In genomic region chr3:131688370-131688769, GRCh38 we compare ENCODE assay signal across 21 cellular contexts.
A peak's percentile ranks its signal among the peaks of the same experiment; 100 is the strongest.
DNase-seq lines count a peak whose midpoint lies in the region; ATAC-seq lines count a peak whose summit lies in the region.
"Had no signal": no experiment of that assay in that cellular context is flagged by ENCODE, and none has a peak within 500 bp of the region (broad histone marks: within the 10 kb centered on the region; RNA-seq: fewer than 3 reads in every experiment).

No MANE protein-coding gene starts in this region.

- DNase-seq in stimulated activated naive CD8-positive, alpha-beta T cell treated with anti-CD3 and anti-CD28 coated beads, Interleukin-15, amount 100 ng/mL, for 72 hours: no peak
- DNase-seq in stimulated activated naive CD8-positive, alpha-beta T cell treated with anti-CD3 and anti-CD28 coated beads, Interleukin-15, Interleukin-2, amounts not matched to agents 100 U/mL and 50 U/mL, for 24 hours: no peak
- DNase-seq in M059J (ENCODE audit: low read depth): peak; percentile 27
- DNase-seq in dedifferentiated amniotic fluid mesenchymal stem cell (ENCODE audit: extremely low spot score): peak; percentile 20
- no peak for DNase-seq in right cardiac atrium
- DNase-seq in NCI-H128 (lab: John Stamatoyannopoulos, UW; ENCODE audit: unreplicated experiment): no peak
- DNase-seq in cardiac septum (ENCODE audit: low spot score): no peak
- no peak for DNase-seq in ecto neural progenitor cell (ENCODE audit: low spot score)
- DNase-seq: activated CD4-positive, CD25-positive, alpha-beta regulatory T cell; activated CD8-positive, alpha-beta memory T cell treated with anti-CD3 and anti-CD28 coated beads, Interleukin-2, amount 10 ng/mL, durations not matched to agents 7 days and 5 days; body of pancreas; COR-L47; GDM1; left ventricle myocardium superior; NCI-H2081 treated with DMSO at 0.1 percent for 48 hours; NCI-H526 treated with DMSO at 0.1 percent for 48 hours; spleen; stimulated activated naive CD4-positive, alpha-beta T cell; T-cell; upper lobe of right lung had no signal

- H3K4me1 Mint-ChIP-seq in stimulated activated naive CD8-positive, alpha-beta T cell treated with anti-CD3 and anti-CD28 coated beads, Interleukin-15, amount 100 ng/mL, for 72 hours: peaks cover 11% of the 10 kb centered on the region
- H3K4me1 Mint-ChIP-seq: activated CD8-positive, alpha-beta memory T cell treated with anti-CD3 and anti-CD28 coated beads, Interleukin-2, amount 10 ng/mL, durations not matched to agents 7 days and 5 days; T-cell had no signal

- no peaks in the 10 kb centered on the region for H3K27me3 ChIP-seq in right cardiac atrium (ENCODE audit: control insufficient read depth, insufficient read depth)
- H3K27me3 ChIP-seq: body of pancreas, upper lobe of right lung had no signal

- H3K4me1 ChIP-seq in right cardiac atrium (ENCODE audit: control insufficient read depth, insufficient read depth, low read length): no peaks in the 10 kb centered on the region
- H3K4me1 ChIP-seq: body of pancreas, parathyroid adenoma, spleen, upper lobe of right lung had no signal

- H3K4me3 Mint-ChIP-seq in stimulated activated naive CD8-positive, alpha-beta T cell treated with anti-CD3 and anti-CD28 coated beads, Interleukin-15, amount 100 ng/mL, for 72 hours: peak overlapping the region in 1 of 2 donors; percentile 30
- H3K4me3 Mint-ChIP-seq: activated CD8-positive, alpha-beta memory T cell treated with anti-CD3 and anti-CD28 coated beads, Interleukin-2, amount 10 ng/mL, durations not matched to agents 7 days and 5 days; T-cell had no signal

- H3K9me3 Mint-ChIP-seq in stimulated activated naive CD8-positive, alpha-beta T cell treated with anti-CD3 and anti-CD28 coated beads, Interleukin-15, amount 100 ng/mL, for 72 hours: peaks cover 8 to 11% of the 10 kb centered on the region in 2 donors

- H3K27me3 Mint-ChIP-seq in stimulated activated naive CD8-positive, alpha-beta T cell treated with anti-CD3 and anti-CD28 coated beads, Interleukin-15, amount 100 ng/mL, for 72 hours: peaks cover 57% of the 10 kb centered on the region

- intact Hi-C loops in right cardiac atrium (cut with DNase I): no loop called here
- intact Hi-C loops in cardiac septum (cut with DNase I): no loop called here

- WGBS in right cardiac atrium: 74% methylated on average over 3 of the region's 3 CpGs

- no peaks in the 10 kb centered on the region for H3K9me3 ChIP-seq in right cardiac atrium (ENCODE audit: control insufficient read depth, low read length)
- H3K9me3 ChIP-seq: body of pancreas, spleen, upper lobe of right lung had no signal

- H3K27ac Mint-ChIP-seq in stimulated activated naive CD8-positive, alpha-beta T cell treated with anti-CD3 and anti-CD28 coated beads, Interleukin-15, amount 100 ng/mL, for 72 hours: no peak overlapping the region
- H3K27ac Mint-ChIP-seq: activated CD8-positive, alpha-beta memory T cell treated with anti-CD3 and anti-CD28 coated beads, Interleukin-2, amount 10 ng/mL, durations not matched to agents 7 days and 5 days; T-cell had no signal

- H3K4me3 ChIP-seq in right cardiac atrium (ENCODE audit: low read length): no peak overlapping the region
- H3K4me3 ChIP-seq: body of pancreas, spleen, upper lobe of right lung had no signal

- no peak overlapping the region for H3K27ac ChIP-seq in right cardiac atrium (ENCODE audit: low read length)
- H3K27ac ChIP-seq: body of pancreas, parathyroid adenoma, spleen, upper lobe of right lung had no signal

- ATAC-seq in stimulated activated naive CD8-positive, alpha-beta T cell treated with anti-CD3 and anti-CD28 coated beads, Interleukin-15, amount 100 ng/mL, for 72 hours: peak; percentile 40
- ATAC-seq in stimulated activated naive CD8-positive, alpha-beta T cell treated with anti-CD3 and anti-CD28 coated beads, Interleukin-15, Interleukin-2, amounts not matched to agents 100 U/mL and 50 U/mL, for 24 hours: no peak
- ATAC-seq in right cardiac atrium: no peak
- ATAC-seq: activated CD8-positive, alpha-beta memory T cell treated with anti-CD3 and anti-CD28 coated beads, Interleukin-2, amount 10 ng/mL, durations not matched to agents 7 days and 5 days; body of pancreas; left ventricle myocardium superior; T-cell; upper lobe of right lung had no signal

Comparison
In these comparisons a context has a peak if more than half of its experiments do, and no peak if none do; other contexts are left out.
1. DNase-seq: peak in M059J (single experiment) and dedifferentiated amniotic fluid mesenchymal stem cell (single experiment); none in stimulated activated naive CD8-positive, alpha-beta T cell treated with anti-CD3 and anti-CD28 coated beads, Interleukin-15, amount 100 ng/mL, for 72 hours (0 of 2), stimulated activated naive CD8-positive, alpha-beta T cell treated with anti-CD3 and anti-CD28 coated beads, Interleukin-15, Interleukin-2, amounts not matched to agents 100 U/mL and 50 U/mL, for 24 hours (single experiment), right cardiac atrium (0 of 3), NCI-H128 (single experiment), cardiac septum (single experiment) and ecto neural progenitor cell (single experiment).